In genomic region chr3:195035345-195036202, GRCh38 we compare ENCODE assay signal across 13 cellular contexts.
DNase-seq lines count a peak whose midpoint lies in the region; ATAC-seq and TF ChIP-seq lines count a peak whose summit lies in the region.
"Had no signal": no experiment of that assay in that cellular context is flagged by ENCODE, and none has a peak within 500 bp of the region (broad histone marks: within the 10 kb centered on the region; RNA-seq: fewer than 3 reads in every experiment).

No MANE protein-coding gene starts in this region.

- POLR2A ChIA-PET in PC-9 (lab: Charles Lee; ENCODE audit: unreplicated experiment), result no interaction called here

- H2AFZ ChIP-seq in PC-9, result no peak overlapping the region

- DNase-seq in heart right ventricle (no peak), right atrium auricular region (ENCODE audit: low spot score) (no peak), PC-9 (no peak), foreskin keratinocyte (no peak), aorta (no peak), activated gamma-delta T cell treated with Interleukin-2 at 50 U/mL for 16 hours (no peak), psoas muscle (no peak)
- DNase-seq: activated CD4-positive, alpha-beta T cell treated with anti-CD3 and anti-CD28 coated beads, Interleukin-2, amount 50 U/mL, for 48 hours; activated naive CD4-positive, alpha-beta T cell treated with anti-CD3 and anti-CD28 coated beads, Interleukin-2, amount 10 ng/mL, durations not matched to agents 7 days and 5 days; NCI-H1105 treated with DMSO at 0.1 percent for 48 hours; thyroid gland had no signal

- H4K20me1 ChIP-seq in PC-9 (ENCODE audit: insufficient read depth), result no peaks in the 10 kb centered on the region

- no peak overlapping the region for H3K4me2 ChIP-seq in PC-9

- CTCF ChIA-PET in PC-9 (lab: Charles Lee), result no interaction called here

- 81 to 82% methylated on average over 41 to 42 of the region's 42 CpGs for WGBS in heart right ventricle, 2 donors
- 65 to 69% methylated on average over 40 to 42 of the region's 42 CpGs for WGBS in aorta, 2 donors
- WGBS in psoas muscle, 3 donors, result 74 to 80% (median 77%) methylated on average over 41 to 42 of the region's 42 CpGs

- H3K79me2 ChIP-seq in PC-9 (ENCODE audit: low read depth), result no peaks in the 10 kb centered on the region

- H3F3A ChIP-seq in PC-9 (ENCODE audit: insufficient read depth, low read depth), result peaks cover 44% of the 10 kb centered on the region

- TF ChIP-seq CTCF in heart right ventricle (IDR thresholded peaks at IDR 0.05) (peak in 6 of 9 donors; percentile 11 to 27 (median 18)), right atrium auricular region (IDR thresholded peaks at IDR 0.05) (peak in 1 of 2 donors; percentile 36), PC-9 (conservative IDR thresholded peaks at IDR 0.05) (peak; percentile 44), foreskin keratinocyte (conservative IDR thresholded peaks at IDR 0.05) (peak; percentile 41), psoas muscle (IDR thresholded peaks at IDR 0.05) (no peak)

- H3K27me3 ChIP-seq in heart right ventricle (no peaks in the 10 kb centered on the region), right atrium auricular region (no peaks in the 10 kb centered on the region), PC-9 (ENCODE audit: insufficient read depth, low read depth) (no peaks in the 10 kb centered on the region), foreskin keratinocyte (no peaks in the 10 kb centered on the region), aorta (ENCODE audit: control insufficient read depth in 1 of 2, insufficient read depth in 2 of 2, low read length in 1 of 2) (no peaks in the 10 kb centered on the region), psoas muscle (ENCODE audit: insufficient read depth in 3 of 3, low read length in 2 of 3) (no peaks in the 10 kb centered on the region)
- H3K27me3 ChIP-seq: thyroid gland had no signal

- no peaks in the 10 kb centered on the region for H3K36me3 ChIP-seq in heart right ventricle
- H3K36me3 ChIP-seq in right atrium auricular region, result no peaks in the 10 kb centered on the region
- H3K36me3 ChIP-seq in PC-9 (ENCODE audit: low read depth), result no peaks in the 10 kb centered on the region
- no peaks in the 10 kb centered on the region for H3K36me3 ChIP-seq in aorta (ENCODE audit: control insufficient read depth in 1 of 2, insufficient read depth in 2 of 2, low read length in 1 of 2)
- no peaks in the 10 kb centered on the region for H3K36me3 ChIP-seq in psoas muscle (ENCODE audit: insufficient read depth in 1 of 2, low read depth in 1 of 2)
- H3K36me3 ChIP-seq: thyroid gland had no signal

- H3K4me3 ChIP-seq in heart right ventricle, result no peak overlapping the region
- H3K4me3 ChIP-seq in right atrium auricular region, result no peak overlapping the region
- no peak overlapping the region for H3K4me3 ChIP-seq in PC-9
- H3K4me3 ChIP-seq in aorta (ENCODE audit: low read length in 2 of 2), result no peak overlapping the region
- no peak overlapping the region for H3K4me3 ChIP-seq in psoas muscle
- H3K4me3 ChIP-seq: coronary artery, thyroid gland had no signal

- no peaks in the 10 kb centered on the region for H3K9me2 ChIP-seq in PC-9 (ENCODE audit: insufficient read depth)

- ATAC-seq in heart right ventricle (peak in 1 of 8 donors; percentile 22), foreskin keratinocyte (no peak), aorta (ENCODE audit: low FRiP score) (peak; percentile 27), HG03432 (IDR thresholded peaks at IDR 0.05; ENCODE audit: unreplicated experiment) (no peak), psoas muscle (no peak)

- peaks cover 0 to 27% (median 10%) of the 10 kb centered on the region in 9 donors for H3K4me1 ChIP-seq in heart right ventricle
- peaks cover 0 to 7% of the 10 kb centered on the region in 2 donors for H3K4me1 ChIP-seq in right atrium auricular region
- H3K4me1 ChIP-seq in PC-9 (replicated peaks; ENCODE audit: insufficient read depth), result peaks cover 59% of the 10 kb centered on the region
- peaks cover 22% of the 10 kb centered on the region for H3K4me1 ChIP-seq in foreskin keratinocyte
- H3K4me1 ChIP-seq in aorta (ENCODE audit: control insufficient read depth in 1 of 2, insufficient read depth in 2 of 2, low read length in 2 of 2), result no peaks in the 10 kb centered on the region
- no peaks in the 10 kb centered on the region for H3K4me1 ChIP-seq in psoas muscle

- intact Hi-C loops in heart right ventricle (cut with DNase I) (no loop called here), PC-9 (cut with micrococcal nuclease; ENCODE audit: unreplicated experiment) (no loop called here), aorta (cut with DNase I) (no loop called here), psoas muscle (cut with DNase I) (loop anchor here in 1 of 2 donors (2.0 kb wide), 1 partner anchor 21 kb away; no protein-coding TSS in a partner anchor)

- no peak overlapping the region for H3K27ac ChIP-seq in heart right ventricle
- no peak overlapping the region for H3K27ac ChIP-seq in right atrium auricular region
- H3K27ac ChIP-seq in PC-9, result no peak overlapping the region
- H3K27ac ChIP-seq in foreskin keratinocyte, result no peak overlapping the region
- H3K27ac ChIP-seq in aorta (ENCODE audit: low read depth in 1 of 2, low read length in 2 of 2), result no peak overlapping the region
- H3K27ac ChIP-seq in psoas muscle, result no peak overlapping the region
- H3K27ac ChIP-seq: coronary artery, thyroid gland had no signal

- no TSS peak for BruUV-seq in PC-9 (replicated peaks; lab: Mats Ljungman, UMichigan)

- H3K9me3 ChIP-seq in heart right ventricle, result peaks cover 0 to 5% (median 0%) of the 10 kb centered on the region in 11 donors
- H3K9me3 ChIP-seq in right atrium auricular region, result no peaks in the 10 kb centered on the region
- no peaks in the 10 kb centered on the region for H3K9me3 ChIP-seq in PC-9 (ENCODE audit: insufficient read depth, low read depth)
- no peaks in the 10 kb centered on the region for H3K9me3 ChIP-seq in aorta (ENCODE audit: control insufficient read depth, low read length)
- H3K9me3 ChIP-seq in psoas muscle, result no peaks in the 10 kb centered on the region
- H3K9me3 ChIP-seq: thyroid gland had no signal
